1 cellular context compared by ENCODE assay signal in the genomic region with DNA sequence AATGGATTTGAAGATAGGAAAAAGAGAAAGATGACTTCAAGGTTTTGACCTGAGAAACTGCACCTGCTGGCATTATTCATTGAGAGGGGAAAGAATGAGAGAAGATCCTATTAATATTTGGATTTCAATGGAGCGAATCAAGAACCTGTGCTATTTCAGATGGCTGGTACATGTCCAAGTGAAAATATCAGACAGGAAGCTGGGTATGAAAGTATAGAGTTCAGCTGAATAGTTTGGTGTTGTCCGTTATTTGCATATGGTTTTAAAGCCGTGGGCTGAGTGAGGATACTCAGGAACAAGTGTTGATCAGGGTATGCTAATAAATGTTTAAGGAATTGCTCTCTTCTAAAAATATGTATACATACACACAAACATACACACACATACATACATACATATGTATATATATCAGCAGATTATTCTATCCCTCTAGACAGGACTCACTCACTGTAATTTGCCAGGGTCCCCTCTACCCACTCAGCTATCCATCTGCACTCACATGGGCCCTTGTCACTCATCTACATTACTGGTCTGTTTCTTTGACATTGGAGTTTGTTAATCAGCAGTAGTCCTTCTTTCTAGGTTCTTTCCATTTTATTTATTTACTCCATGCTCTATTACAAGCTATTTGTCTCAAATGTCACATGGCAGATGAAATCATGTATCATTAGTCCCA.
TF ChIP-seq lines count a peak whose summit lies in the region.

No MANE protein-coding gene starts in this region.

TF ChIP-seq in H1, 55 proteins besides CTCF, POLR2A, EP300 and RAD21 (continued from another document):
- TF ChIP-seq, protein P1, sequence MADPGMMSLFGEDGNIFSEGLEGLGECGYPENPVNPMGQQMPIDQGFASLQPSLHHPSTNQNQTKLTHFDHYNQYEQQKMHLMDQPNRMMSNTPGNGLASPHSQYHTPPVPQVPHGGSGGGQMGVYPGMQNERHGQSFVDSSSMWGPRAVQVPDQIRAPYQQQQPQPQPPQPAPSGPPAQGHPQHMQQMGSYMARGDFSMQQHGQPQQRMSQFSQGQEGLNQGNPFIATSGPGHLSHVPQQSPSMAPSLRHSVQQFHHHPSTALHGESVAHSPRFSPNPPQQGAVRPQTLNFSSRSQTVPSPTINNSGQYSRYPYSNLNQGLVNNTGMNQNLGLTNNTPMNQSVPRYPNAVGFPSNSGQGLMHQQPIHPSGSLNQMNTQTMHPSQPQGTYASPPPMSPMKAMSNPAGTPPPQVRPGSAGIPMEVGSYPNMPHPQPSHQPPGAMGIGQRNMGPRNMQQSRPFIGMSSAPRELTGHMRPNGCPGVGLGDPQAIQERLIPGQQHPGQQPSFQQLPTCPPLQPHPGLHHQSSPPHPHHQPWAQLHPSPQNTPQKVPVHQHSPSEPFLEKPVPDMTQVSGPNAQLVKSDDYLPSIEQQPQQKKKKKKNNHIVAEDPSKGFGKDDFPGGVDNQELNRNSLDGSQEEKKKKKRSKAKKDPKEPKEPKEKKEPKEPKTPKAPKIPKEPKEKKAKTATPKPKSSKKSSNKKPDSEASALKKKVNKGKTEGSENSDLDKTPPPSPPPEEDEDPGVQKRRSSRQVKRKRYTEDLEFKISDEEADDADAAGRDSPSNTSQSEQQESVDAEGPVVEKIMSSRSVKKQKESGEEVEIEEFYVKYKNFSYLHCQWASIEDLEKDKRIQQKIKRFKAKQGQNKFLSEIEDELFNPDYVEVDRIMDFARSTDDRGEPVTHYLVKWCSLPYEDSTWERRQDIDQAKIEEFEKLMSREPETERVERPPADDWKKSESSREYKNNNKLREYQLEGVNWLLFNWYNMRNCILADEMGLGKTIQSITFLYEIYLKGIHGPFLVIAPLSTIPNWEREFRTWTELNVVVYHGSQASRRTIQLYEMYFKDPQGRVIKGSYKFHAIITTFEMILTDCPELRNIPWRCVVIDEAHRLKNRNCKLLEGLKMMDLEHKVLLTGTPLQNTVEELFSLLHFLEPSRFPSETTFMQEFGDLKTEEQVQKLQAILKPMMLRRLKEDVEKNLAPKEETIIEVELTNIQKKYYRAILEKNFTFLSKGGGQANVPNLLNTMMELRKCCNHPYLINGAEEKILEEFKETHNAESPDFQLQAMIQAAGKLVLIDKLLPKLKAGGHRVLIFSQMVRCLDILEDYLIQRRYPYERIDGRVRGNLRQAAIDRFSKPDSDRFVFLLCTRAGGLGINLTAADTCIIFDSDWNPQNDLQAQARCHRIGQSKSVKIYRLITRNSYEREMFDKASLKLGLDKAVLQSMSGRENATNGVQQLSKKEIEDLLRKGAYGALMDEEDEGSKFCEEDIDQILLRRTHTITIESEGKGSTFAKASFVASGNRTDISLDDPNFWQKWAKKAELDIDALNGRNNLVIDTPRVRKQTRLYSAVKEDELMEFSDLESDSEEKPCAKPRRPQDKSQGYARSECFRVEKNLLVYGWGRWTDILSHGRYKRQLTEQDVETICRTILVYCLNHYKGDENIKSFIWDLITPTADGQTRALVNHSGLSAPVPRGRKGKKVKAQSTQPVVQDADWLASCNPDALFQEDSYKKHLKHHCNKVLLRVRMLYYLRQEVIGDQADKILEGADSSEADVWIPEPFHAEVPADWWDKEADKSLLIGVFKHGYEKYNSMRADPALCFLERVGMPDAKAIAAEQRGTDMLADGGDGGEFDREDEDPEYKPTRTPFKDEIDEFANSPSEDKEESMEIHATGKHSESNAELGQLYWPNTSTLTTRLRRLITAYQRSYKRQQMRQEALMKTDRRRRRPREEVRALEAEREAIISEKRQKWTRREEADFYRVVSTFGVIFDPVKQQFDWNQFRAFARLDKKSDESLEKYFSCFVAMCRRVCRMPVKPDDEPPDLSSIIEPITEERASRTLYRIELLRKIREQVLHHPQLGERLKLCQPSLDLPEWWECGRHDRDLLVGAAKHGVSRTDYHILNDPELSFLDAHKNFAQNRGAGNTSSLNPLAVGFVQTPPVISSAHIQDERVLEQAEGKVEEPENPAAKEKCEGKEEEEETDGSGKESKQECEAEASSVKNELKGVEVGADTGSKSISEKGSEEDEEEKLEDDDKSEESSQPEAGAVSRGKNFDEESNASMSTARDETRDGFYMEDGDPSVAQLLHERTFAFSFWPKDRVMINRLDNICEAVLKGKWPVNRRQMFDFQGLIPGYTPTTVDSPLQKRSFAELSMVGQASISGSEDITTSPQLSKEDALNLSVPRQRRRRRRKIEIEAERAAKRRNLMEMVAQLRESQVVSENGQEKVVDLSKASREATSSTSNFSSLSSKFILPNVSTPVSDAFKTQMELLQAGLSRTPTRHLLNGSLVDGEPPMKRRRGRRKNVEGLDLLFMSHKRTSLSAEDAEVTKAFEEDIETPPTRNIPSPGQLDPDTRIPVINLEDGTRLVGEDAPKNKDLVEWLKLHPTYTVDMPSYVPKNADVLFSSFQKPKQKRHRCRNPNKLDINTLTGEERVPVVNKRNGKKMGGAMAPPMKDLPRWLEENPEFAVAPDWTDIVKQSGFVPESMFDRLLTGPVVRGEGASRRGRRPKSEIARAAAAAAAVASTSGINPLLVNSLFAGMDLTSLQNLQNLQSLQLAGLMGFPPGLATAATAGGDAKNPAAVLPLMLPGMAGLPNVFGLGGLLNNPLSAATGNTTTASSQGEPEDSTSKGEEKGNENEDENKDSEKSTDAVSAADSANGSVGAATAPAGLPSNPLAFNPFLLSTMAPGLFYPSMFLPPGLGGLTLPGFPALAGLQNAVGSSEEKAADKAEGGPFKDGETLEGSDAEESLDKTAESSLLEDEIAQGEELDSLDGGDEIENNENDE (IDR thresholded peaks at IDR 0.05; ENCODE audit: insufficient replicate concordance, low read length): no peak
- no peak for TF ChIP-seq SIX5 (IDR thresholded peaks at IDR 0.05; ENCODE audit: low read depth, low read length)
- TF ChIP-seq FOSL1 (IDR thresholded peaks at IDR 0.05; ENCODE audit: insufficient read depth, low read depth, low read length): no peak
- no peak for TF ChIP-seq EZH2 (IDR thresholded peaks at IDR 0.05; ENCODE audit: low read depth, low read length, severe bottlenecking)
